ENCODE assay signal across 6 cellular contexts in genomic region chr4:123004079-123004478, GRCh38.
DNase-seq lines count a peak whose midpoint lies in the region; ATAC-seq and TF ChIP-seq lines count a peak whose summit lies in the region.
"Not testable (repeated sequence)": the region's sequence is repeated elsewhere in the genome, so short reads cannot be mapped to it uniquely, and the experiment has no call there.

No MANE protein-coding gene starts in this region.

- H3K9ac ChIP-seq in HUES6 (ENCODE audit: low read length) = peak overlapping the region; percentile 45
- H3K9ac ChIP-seq in KMS-11 = not testable (repeated sequence)

- DNase-seq in GM23338 (ENCODE audit: low spot score); H7; nephron progenitor cell: not testable (repeated sequence)

- POLR2A ChIA-PET in HEK293 (lab: Yijun Ruan, JAX) = not testable (repeated sequence)

- H3K9me3 Mint-ChIP-seq in GM23338 (peaks cover 17% of the 10 kb centered on the region), nephron progenitor cell (peaks cover 46% of the 10 kb centered on the region)

- H3K4me3 Mint-ChIP-seq in GM23338, nephron progenitor cell: not testable (repeated sequence)

- not testable (repeated sequence) for H3K36me3 ChIP-seq in GM23338 (ENCODE audit: insufficient read depth); H7 (replicated peaks; ENCODE audit: control insufficient read depth, insufficient read depth, low read length); HEK293 (ENCODE audit: control insufficient read depth in 2 of 2, insufficient read depth in 1 of 2, low read length in 2 of 2); HUES6 (ENCODE audit: control insufficient read depth, insufficient read depth, low read length); KMS-11 (ENCODE audit: insufficient read depth)

- H3F3A ChIP-seq in GM23338 (replicated peaks; ENCODE audit: low read depth) = not testable (repeated sequence)

- not testable (repeated sequence) for H3K9me3 ChIP-seq in HEK293 (ENCODE audit: control insufficient read depth, insufficient read depth, low read depth, low read length); HUES6 (ENCODE audit: control insufficient read depth, insufficient read depth, low read depth, low read length)

- H3K79me2 ChIP-seq in GM23338 (replicated peaks; ENCODE audit: insufficient read depth); KMS-11 (ENCODE audit: insufficient read depth, low read depth): not testable (repeated sequence)

- H3K27me3 ChIP-seq in GM23338 (ENCODE audit: insufficient read depth); H7 (ENCODE audit: control insufficient read depth, insufficient read depth, low read length); HUES6 (ENCODE audit: control insufficient read depth, insufficient read depth, low read length); KMS-11 (ENCODE audit: insufficient read depth, low read depth): not testable (repeated sequence)

- H3K4me1 Mint-ChIP-seq in GM23338, nephron progenitor cell: not testable (repeated sequence)

- not testable (repeated sequence) for H3K4me1 ChIP-seq in GM23338 (ENCODE audit: insufficient read depth); HEK293 (ENCODE audit: control insufficient read depth, insufficient read depth, low read length); HUES6 (ENCODE audit: control insufficient read depth, insufficient read depth, low read length)
- peaks cover 32% of the 10 kb centered on the region for H3K4me1 ChIP-seq in KMS-11 (ENCODE audit: low read depth, poor library complexity, severe bottlenecking)

- H3K4me2 ChIP-seq in GM23338 = not testable (repeated sequence)
- 0 out of 2 replicates have a peak overlapping the region, but pooled peaks have one; percentile 7 for H3K4me2 ChIP-seq in KMS-11

- CTCF ChIA-PET in HEK293 (lab: Yijun Ruan, JAX) = not testable (repeated sequence)

- H3K27ac Mint-ChIP-seq in GM23338 (peak overlapping the region; percentile 59; the same call in 1 of the 2 replicates), nephron progenitor cell (peak overlapping the region; percentile 58)

- not testable (repeated sequence) for H3K9me2 ChIP-seq in GM23338 (ENCODE audit: insufficient read depth)

- not testable (repeated sequence) for H3K4me3 ChIP-seq in GM23338; HEK293 (ENCODE audit: low read depth, low read length); KMS-11 (IDR thresholded peaks at IDR 0.05; ENCODE audit: insufficient read depth, low read depth, low read length)
- H3K4me3 ChIP-seq in H7 (ENCODE audit: insufficient read depth, low read depth, low read length) = peak overlapping the region; percentile 14; the same call in 1 of the 2 replicates
- peak overlapping the region; percentile 54 for H3K4me3 ChIP-seq in HUES6 (ENCODE audit: low read depth, low read length)

- not testable (repeated sequence) for H3K27ac ChIP-seq in GM23338 (ENCODE audit: low read depth); HEK293 (ENCODE audit: extremely low read depth, low read depth, low read length); HUES6 (ENCODE audit: low read depth, low read length); KMS-11

- peaks cover 57% of the 10 kb centered on the region for H3K36me3 Mint-ChIP-seq in GM23338 (ENCODE audit: low read depth)
- peaks cover 71% of the 10 kb centered on the region for H3K36me3 Mint-ChIP-seq in nephron progenitor cell (ENCODE audit: low read depth)

- not testable (repeated sequence) for H4K20me1 ChIP-seq in GM23338 (replicated peaks; ENCODE audit: insufficient read depth); KMS-11 (ENCODE audit: insufficient read depth)

- not testable (repeated sequence) for H3K27me3 Mint-ChIP-seq in GM23338 (ENCODE audit: insufficient read depth, low read depth, poor library complexity); nephron progenitor cell (ENCODE audit: low read depth, poor library complexity)

- H2AFZ ChIP-seq in GM23338; KMS-11 (ENCODE audit: low read depth): not testable (repeated sequence)

- ATAC-seq in GM23338 = not testable (repeated sequence)

- TF ChIP-seq CTCF in GM23338 (conservative IDR thresholded peaks at IDR 0.05; ENCODE audit: low read depth in 2 of 2); HEK293 (tag by site-specific recombination; IDR thresholded peaks at IDR 0.05); KMS-11 (conservative IDR thresholded peaks at IDR 0.05; ENCODE audit: low read depth, low read length); nephron progenitor cell (IDR thresholded peaks at IDR 0.05): not testable (repeated sequence)

TF ChIP-seq in HEK293, 187 proteins besides CTCF, POLR2A, EP300 and RAD21:
- peak; percentile 72 for TF ChIP-seq ZNF341 (tag by site-specific recombination; IDR thresholded peaks at IDR 0.05; ENCODE audit: low read depth)
- peak; percentile 44 for TF ChIP-seq ZBTB8A (tag by site-specific recombination; IDR thresholded peaks at IDR 0.05)
- TF ChIP-seq IKZF3 (tag by site-specific recombination; IDR thresholded peaks at IDR 0.05) = peak; percentile 47; the same call in 1 of the 2 replicates
- peak; percentile 59; the same call in 1 of the 2 replicates for TF ChIP-seq ZBTB48 (tag by site-specific recombination; IDR thresholded peaks at IDR 0.05)
